In genomic region chr10:59342723-59343122, GRCh38 we compare ENCODE assay signal across 19 cellular contexts. TPM values are rescaled to one million over a fixed set of nuclear protein-coding genes. Genes with fewer than 3 reads are reported as not detected.
DNase-seq lines count a peak whose midpoint lies in the region; TF ChIP-seq lines count a peak whose summit lies in the region.
"Had no signal": no experiment of that assay in that cellular context is flagged by ENCODE, and none has a peak within 500 bp of the region (broad histone marks: within the 10 kb centered on the region; RNA-seq: fewer than 3 reads in every experiment).

No MANE protein-coding gene starts in this region.

- H3K4me3 ChIP-seq in dorsolateral prefrontal cortex (peak overlapping the region in 2 of 59 donors; percentile 6 to 10), prostate gland (no peak overlapping the region), thyroid gland (replicated peaks in 1 of 3) (no peak overlapping the region)
- H3K4me3 ChIP-seq in CD4-positive, alpha-beta memory T cell (ENCODE audit: low read length in 2 of 2): no peak overlapping the region
- H3K4me3 ChIP-seq: A549, K562 had no signal

- no peak overlapping the region for H3K4me3 Mint-ChIP-seq in CD4-positive, alpha-beta memory T cell
- no peak overlapping the region for H3K4me3 Mint-ChIP-seq in endothelial cell (ENCODE audit: unreplicated experiment)
- H3K4me3 Mint-ChIP-seq: CD4-positive, alpha-beta T cell; H9 had no signal

- H3K27ac ChIP-seq in angular gyrus (ENCODE audit: low read depth, low read length): peak overlapping the region; percentile 64
- H3K27ac ChIP-seq in dorsolateral prefrontal cortex: peak overlapping the region in 58 of 59 donors; percentile 15 to 100 (median 96)
- peak overlapping the region; percentile 79 to 90 for H3K27ac ChIP-seq in prostate gland
- peak overlapping the region in 2 of 3 donors; percentile 21 to 47 for H3K27ac ChIP-seq in thyroid gland
- no peak overlapping the region for H3K27ac ChIP-seq in CD4-positive, alpha-beta memory T cell (ENCODE audit: low read depth, low read length)
- H3K27ac ChIP-seq: A549, C4-2B had no signal

- DNase-seq in dorsolateral prefrontal cortex (no peak), prostate gland (ENCODE audit: low spot score) (no peak), thyroid gland (no peak), NCI-H187 (lab: John Stamatoyannopoulos, UW) (no peak), endothelial cell (ENCODE audit: low spot score) (no peak)
- DNase-seq in CD4-positive, alpha-beta memory T cell: no peak
- DNase-seq in stimulated activated naive CD4-positive, alpha-beta T cell treated with Interleukin-2 at 50 U/mL for 16 hours (lab: John Stamatoyannopoulos, UW): no peak
- DNase-seq: AML-193; CD4-positive, alpha-beta T cell; DMS153; DMS79; GDM1; H9; IMR-90 had no signal

- H3K9me3 ChIP-seq in prostate gland: no peaks in the 10 kb centered on the region
- no peaks in the 10 kb centered on the region for H3K9me3 ChIP-seq in thyroid gland
- no peaks in the 10 kb centered on the region for H3K9me3 ChIP-seq in CD4-positive, alpha-beta memory T cell (ENCODE audit: control insufficient read depth in 1 of 2, low read length in 2 of 2)
- H3K9me3 ChIP-seq: A549 had no signal

- no peak for TF ChIP-seq CTCF in dorsolateral prefrontal cortex (IDR thresholded peaks at IDR 0.05 in 54 of 56, conservative IDR thresholded peaks at IDR 0.05 in 2 of 56; ENCODE audit: low read depth in 1 of 56, partially characterized antibody in 56 of 56)
- no peak for TF ChIP-seq CTCF in prostate gland (IDR thresholded peaks at IDR 0.05)
- no peak for TF ChIP-seq CTCF in thyroid gland (IDR thresholded peaks at IDR 0.05)
- no peak for TF ChIP-seq CTCF in endothelial cell (IDR thresholded peaks at IDR 0.05; ENCODE audit: unreplicated experiment)

- no peaks in the 10 kb centered on the region for H3K27me3 Mint-ChIP-seq in CD4-positive, alpha-beta memory T cell
- H3K27me3 Mint-ChIP-seq in endothelial cell (ENCODE audit: unreplicated experiment): no peaks in the 10 kb centered on the region
- H3K27me3 Mint-ChIP-seq: CD4-positive, alpha-beta T cell had no signal

- H3K36me3 Mint-ChIP-seq in CD4-positive, alpha-beta memory T cell: no peaks in the 10 kb centered on the region
- peaks cover 35% of the 10 kb centered on the region for H3K36me3 Mint-ChIP-seq in endothelial cell (ENCODE audit: low read depth, unreplicated experiment)

- H3K27ac Mint-ChIP-seq in CD4-positive, alpha-beta memory T cell: no peak overlapping the region
- H3K27ac Mint-ChIP-seq in endothelial cell (ENCODE audit: unreplicated experiment): no peak overlapping the region
- H3K27ac Mint-ChIP-seq: CD4-positive, alpha-beta T cell; H9 had no signal

- H3K9me3 Mint-ChIP-seq in CD4-positive, alpha-beta memory T cell: peaks cover 0 to 8% (median 1%) of the 10 kb centered on the region in 8 donors
- no peaks in the 10 kb centered on the region for H3K9me3 Mint-ChIP-seq in endothelial cell (ENCODE audit: unreplicated experiment)
- H3K9me3 Mint-ChIP-seq: CD4-positive, alpha-beta T cell had no signal

- intact Hi-C loops in dorsolateral prefrontal cortex (cut with DNase I) (no loop called here), prostate gland (cut with DNase I) (no loop called here), thyroid gland (cut with DNase I) (no loop called here)
- intact Hi-C loops in CD4-positive, alpha-beta memory T cell (cut with micrococcal nuclease): no loop called here

- CTCF ChIA-PET in CD4-positive, alpha-beta memory T cell (lab: Charles Lee; ENCODE audit: partially characterized antibody): no interaction called here

- WGBS in prostate gland: 94% methylated on average over 1 of the region's 1 CpG
- WGBS in thyroid gland, 2 donors: 98 to 100% methylated on average over 1 of the region's 1 CpG

- H3K27me3 ChIP-seq in dorsolateral prefrontal cortex (no peaks in the 10 kb centered on the region), prostate gland (replicated peaks; ENCODE audit: insufficient read depth) (no peaks in the 10 kb centered on the region), thyroid gland (no peaks in the 10 kb centered on the region)
- no peaks in the 10 kb centered on the region for H3K27me3 ChIP-seq in CD4-positive, alpha-beta memory T cell (ENCODE audit: insufficient read depth, low read length)

- no peaks in the 10 kb centered on the region for H3K36me3 ChIP-seq in prostate gland
- no peaks in the 10 kb centered on the region for H3K36me3 ChIP-seq in thyroid gland
- no peaks in the 10 kb centered on the region for H3K36me3 ChIP-seq in CD4-positive, alpha-beta memory T cell (ENCODE audit: insufficient read depth, low read length)

- H3K4me1 ChIP-seq in prostate gland (replicated peaks) (peaks cover 13% of the 10 kb centered on the region), thyroid gland (peaks cover 23 to 25% of the 10 kb centered on the region in 2 donors)
- no peaks in the 10 kb centered on the region for H3K4me1 ChIP-seq in CD4-positive, alpha-beta memory T cell (ENCODE audit: insufficient read depth, low read length)
- H3K4me1 ChIP-seq: A549 had no signal

- POLR2A ChIA-PET in CD4-positive, alpha-beta memory T cell (lab: Charles Lee; ENCODE audit: partially characterized antibody): no interaction called here

- H3K4me1 Mint-ChIP-seq in CD4-positive, alpha-beta memory T cell: no peaks in the 10 kb centered on the region
- peaks cover 2% of the 10 kb centered on the region for H3K4me1 Mint-ChIP-seq in endothelial cell (ENCODE audit: unreplicated experiment)

- TF ChIP-seq POLR2A in prostate gland (IDR thresholded peaks at IDR 0.05) (no peak), thyroid gland (IDR thresholded peaks at IDR 0.05) (no peak)

RNA-seq across cellular contexts. Expression of gene FAM13C, which starts 19.6 kb away (rescaled TPM):
- total RNA-seq in dorsolateral prefrontal cortex (100 to 1,000 TPM in 44 of 120 experiments, 10 to 100 TPM in 76; 54.6 to 219 (median 93.7) TPM), prostate gland (10 to 100 TPM; 56.7 to 66.7 TPM), thyroid gland (10 to 100 TPM; 11.3 to 16.5 (median 14.3) TPM), endothelial cell (ENCODE audit: unreplicated experiment) (57.9 TPM)
- total RNA-seq in CD4-positive, alpha-beta memory T cell: not detected
- polyA plus RNA-seq in CD4-positive, alpha-beta memory T cell: not detected
- total RNA-seq: CD4-positive, alpha-beta T cell; K562 had no signal
- polyA plus RNA-seq: A549, BJ, K562 had no signal

Comparison
In these comparisons a context has a peak if more than half of its experiments do, and no peak if none do; other contexts are left out.
1. RNA of gene FAM13C, which starts 19.6 kb away (total RNA-seq): 54.6 to 219 TPM in dorsolateral prefrontal cortex, 56.7 to 66.7 TPM in prostate gland, 57.9 TPM in endothelial cell (single experiment) and 11.3 to 16.5 TPM in thyroid gland; not detected in CD4-positive, alpha-beta memory T cell; every median in the first group is over 10 times any median in the second.